ENCODE assay signal across 1 cellular context in the genomic region with DNA sequence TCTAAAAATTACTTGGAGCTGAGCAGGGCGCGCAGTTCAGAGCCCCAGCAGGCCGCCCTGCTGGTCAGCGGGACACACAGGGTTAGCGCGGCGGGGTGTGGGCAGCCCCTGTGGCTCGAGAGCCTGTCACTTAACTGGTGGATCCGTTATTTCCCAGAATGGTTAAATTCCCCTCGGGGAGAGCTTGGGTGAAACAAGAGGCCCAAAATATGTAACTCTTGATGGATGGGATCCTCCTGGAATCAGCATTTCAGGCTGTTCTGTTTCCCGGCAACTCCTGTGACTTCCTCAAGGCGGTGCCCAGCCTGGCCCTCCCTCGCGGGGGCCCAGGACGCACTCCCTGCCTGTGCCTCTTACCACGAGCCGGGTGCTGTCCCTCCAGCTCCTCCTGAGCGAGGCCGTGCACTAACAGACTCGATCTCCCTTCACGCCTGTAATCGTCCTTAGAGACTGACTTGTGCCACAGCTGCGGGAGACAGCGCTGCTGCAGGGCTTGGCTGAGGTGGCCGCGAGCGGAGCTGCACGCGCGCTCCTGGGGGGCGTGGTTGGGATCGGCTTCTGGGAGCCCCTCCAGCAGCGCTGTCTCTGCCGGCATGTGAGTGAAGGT.
TF ChIP-seq lines count a peak whose summit lies in the region.

No MANE protein-coding gene starts in this region.

TF ChIP-seq in GM23338, 12 proteins besides CTCF, POLR2A, EP300 and RAD21 (continued from another document):
- TF ChIP-seq, protein P1, sequence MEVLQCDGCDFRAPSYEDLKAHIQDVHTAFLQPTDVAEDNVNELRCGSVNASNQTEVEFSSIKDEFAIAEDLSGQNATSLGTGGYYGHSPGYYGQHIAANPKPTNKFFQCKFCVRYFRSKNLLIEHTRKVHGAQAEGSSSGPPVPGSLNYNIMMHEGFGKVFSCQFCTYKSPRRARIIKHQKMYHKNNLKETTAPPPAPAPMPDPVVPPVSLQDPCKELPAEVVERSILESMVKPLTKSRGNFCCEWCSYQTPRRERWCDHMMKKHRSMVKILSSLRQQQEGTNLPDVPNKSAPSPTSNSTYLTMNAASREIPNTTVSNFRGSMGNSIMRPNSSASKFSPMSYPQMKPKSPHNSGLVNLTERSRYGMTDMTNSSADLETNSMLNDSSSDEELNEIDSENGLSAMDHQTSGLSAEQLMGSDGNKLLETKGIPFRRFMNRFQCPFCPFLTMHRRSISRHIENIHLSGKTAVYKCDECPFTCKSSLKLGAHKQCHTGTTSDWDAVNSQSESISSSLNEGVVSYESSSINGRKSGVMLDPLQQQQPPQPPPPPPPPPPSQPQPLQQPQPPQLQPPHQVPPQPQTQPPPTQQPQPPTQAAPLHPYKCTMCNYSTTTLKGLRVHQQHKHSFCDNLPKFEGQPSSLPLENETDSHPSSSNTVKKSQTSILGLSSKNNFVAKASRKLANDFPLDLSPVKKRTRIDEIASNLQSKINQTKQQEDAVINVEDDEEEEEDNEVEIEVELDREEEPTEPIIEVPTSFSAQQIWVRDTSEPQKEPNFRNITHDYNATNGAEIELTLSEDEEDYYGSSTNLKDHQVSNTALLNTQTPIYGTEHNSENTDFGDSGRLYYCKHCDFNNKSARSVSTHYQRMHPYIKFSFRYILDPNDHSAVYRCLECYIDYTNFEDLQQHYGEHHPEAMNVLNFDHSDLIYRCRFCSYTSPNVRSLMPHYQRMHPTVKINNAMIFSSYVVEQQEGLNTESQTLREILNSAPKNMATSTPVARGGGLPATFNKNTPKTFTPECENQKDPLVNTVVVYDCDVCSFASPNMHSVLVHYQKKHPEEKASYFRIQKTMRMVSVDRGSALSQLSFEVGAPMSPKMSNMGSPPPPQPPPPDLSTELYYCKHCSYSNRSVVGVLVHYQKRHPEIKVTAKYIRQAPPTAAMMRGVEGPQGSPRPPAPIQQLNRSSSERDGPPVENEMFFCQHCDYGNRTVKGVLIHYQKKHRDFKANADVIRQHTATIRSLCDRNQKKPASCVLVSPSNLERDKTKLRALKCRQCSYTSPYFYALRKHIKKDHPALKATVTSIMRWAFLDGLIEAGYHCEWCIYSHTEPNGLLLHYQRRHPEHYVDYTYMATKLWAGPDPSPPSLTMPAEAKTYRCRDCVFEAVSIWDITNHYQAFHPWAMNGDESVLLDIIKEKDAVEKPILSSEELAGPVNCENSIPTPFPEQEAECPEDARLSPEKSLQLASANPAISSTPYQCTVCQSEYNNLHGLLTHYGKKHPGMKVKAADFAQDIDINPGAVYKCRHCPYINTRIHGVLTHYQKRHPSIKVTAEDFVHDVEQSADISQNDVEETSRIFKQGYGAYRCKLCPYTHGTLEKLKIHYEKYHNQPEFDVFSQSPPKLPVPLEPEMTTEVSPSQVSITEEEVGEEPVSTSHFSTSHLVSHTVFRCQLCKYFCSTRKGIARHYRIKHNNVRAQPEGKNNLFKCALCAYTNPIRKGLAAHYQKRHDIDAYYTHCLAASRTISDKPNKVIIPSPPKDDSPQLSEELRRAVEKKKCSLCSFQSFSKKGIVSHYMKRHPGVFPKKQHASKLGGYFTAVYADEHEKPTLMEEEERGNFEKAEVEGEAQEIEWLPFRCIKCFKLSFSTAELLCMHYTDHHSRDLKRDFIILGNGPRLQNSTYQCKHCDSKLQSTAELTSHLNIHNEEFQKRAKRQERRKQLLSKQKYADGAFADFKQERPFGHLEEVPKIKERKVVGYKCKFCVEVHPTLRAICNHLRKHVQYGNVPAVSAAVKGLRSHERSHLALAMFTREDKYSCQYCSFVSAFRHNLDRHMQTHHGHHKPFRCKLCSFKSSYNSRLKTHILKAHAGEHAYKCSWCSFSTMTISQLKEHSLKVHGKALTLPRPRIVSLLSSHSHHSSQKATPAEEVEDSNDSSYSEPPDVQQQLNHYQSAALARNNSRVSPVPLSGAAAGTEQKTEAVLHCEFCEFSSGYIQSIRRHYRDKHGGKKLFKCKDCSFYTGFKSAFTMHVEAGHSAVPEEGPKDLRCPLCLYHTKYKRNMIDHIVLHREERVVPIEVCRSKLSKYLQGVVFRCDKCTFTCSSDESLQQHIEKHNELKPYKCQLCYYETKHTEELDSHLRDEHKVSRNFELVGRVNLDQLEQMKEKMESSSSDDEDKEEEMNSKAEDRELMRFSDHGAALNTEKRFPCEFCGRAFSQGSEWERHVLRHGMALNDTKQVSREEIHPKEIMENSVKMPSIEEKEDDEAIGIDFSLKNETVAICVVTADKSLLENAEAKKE (CRISPR knock-in tag; IDR thresholded peaks at IDR 0.05), result no peak
- TF ChIP-seq EZH2phosphoT487 (IDR thresholded peaks at IDR 0.05; ENCODE audit: unreplicated experiment), result no peak
- TF ChIP-seq, protein P2, sequence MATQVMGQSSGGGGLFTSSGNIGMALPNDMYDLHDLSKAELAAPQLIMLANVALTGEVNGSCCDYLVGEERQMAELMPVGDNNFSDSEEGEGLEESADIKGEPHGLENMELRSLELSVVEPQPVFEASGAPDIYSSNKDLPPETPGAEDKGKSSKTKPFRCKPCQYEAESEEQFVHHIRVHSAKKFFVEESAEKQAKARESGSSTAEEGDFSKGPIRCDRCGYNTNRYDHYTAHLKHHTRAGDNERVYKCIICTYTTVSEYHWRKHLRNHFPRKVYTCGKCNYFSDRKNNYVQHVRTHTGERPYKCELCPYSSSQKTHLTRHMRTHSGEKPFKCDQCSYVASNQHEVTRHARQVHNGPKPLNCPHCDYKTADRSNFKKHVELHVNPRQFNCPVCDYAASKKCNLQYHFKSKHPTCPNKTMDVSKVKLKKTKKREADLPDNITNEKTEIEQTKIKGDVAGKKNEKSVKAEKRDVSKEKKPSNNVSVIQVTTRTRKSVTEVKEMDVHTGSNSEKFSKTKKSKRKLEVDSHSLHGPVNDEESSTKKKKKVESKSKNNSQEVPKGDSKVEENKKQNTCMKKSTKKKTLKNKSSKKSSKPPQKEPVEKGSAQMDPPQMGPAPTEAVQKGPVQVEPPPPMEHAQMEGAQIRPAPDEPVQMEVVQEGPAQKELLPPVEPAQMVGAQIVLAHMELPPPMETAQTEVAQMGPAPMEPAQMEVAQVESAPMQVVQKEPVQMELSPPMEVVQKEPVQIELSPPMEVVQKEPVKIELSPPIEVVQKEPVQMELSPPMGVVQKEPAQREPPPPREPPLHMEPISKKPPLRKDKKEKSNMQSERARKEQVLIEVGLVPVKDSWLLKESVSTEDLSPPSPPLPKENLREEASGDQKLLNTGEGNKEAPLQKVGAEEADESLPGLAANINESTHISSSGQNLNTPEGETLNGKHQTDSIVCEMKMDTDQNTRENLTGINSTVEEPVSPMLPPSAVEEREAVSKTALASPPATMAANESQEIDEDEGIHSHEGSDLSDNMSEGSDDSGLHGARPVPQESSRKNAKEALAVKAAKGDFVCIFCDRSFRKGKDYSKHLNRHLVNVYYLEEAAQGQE (IDR thresholded peaks at IDR 0.05; ENCODE audit: unreplicated experiment), result no peak
- no peak for TF ChIP-seq CREB1 (CRISPR knock-in tag; IDR thresholded peaks at IDR 0.05; ENCODE audit: low read depth)
- TF ChIP-seq NANOG (IDR thresholded peaks at IDR 0.05; ENCODE audit: borderline replicate concordance), result no peak
- no peak for TF ChIP-seq POLR2AphosphoS5 (IDR thresholded peaks at IDR 0.05; ENCODE audit: low read depth)
- TF ChIP-seq ZNF114 (CRISPR knock-in tag; IDR thresholded peaks at IDR 0.05), result no peak
- no peak for TF ChIP-seq JUNB (IDR thresholded peaks at IDR 0.05; ENCODE audit: unreplicated experiment)
- no peak for TF ChIP-seq STAT1 (IDR thresholded peaks at IDR 0.05; ENCODE audit: unreplicated experiment)
- no peak for TF ChIP-seq ZNF331 (CRISPR knock-in tag; IDR thresholded peaks at IDR 0.05; ENCODE audit: low read depth)
